ENCODE assay signal across 1 cellular context in the genomic region with DNA sequence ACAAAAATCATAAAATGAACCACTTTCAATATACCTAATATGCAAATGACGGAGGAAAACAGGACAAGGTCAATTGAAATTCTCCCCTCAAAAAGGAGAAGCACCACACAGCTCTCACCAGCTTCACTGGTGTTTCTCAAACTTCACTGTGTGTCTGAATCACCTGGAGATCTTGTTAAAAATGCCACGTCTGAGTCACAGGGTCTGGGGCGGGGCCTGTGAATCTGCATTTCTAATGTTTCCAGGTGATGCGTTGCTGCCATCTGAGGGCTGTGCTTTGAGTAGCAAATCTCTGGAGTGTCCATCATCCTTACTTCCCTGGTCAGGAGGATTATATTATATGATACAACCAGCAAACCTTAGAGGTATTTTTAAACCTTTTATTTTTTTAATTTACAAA.
TF ChIP-seq lines count a peak whose summit lies in the region.

No MANE protein-coding gene starts in this region.

TF ChIP-seq in K562, 482 proteins besides CTCF, POLR2A, EP300 and RAD21 (continued from another document):
- TF ChIP-seq, protein P1, sequence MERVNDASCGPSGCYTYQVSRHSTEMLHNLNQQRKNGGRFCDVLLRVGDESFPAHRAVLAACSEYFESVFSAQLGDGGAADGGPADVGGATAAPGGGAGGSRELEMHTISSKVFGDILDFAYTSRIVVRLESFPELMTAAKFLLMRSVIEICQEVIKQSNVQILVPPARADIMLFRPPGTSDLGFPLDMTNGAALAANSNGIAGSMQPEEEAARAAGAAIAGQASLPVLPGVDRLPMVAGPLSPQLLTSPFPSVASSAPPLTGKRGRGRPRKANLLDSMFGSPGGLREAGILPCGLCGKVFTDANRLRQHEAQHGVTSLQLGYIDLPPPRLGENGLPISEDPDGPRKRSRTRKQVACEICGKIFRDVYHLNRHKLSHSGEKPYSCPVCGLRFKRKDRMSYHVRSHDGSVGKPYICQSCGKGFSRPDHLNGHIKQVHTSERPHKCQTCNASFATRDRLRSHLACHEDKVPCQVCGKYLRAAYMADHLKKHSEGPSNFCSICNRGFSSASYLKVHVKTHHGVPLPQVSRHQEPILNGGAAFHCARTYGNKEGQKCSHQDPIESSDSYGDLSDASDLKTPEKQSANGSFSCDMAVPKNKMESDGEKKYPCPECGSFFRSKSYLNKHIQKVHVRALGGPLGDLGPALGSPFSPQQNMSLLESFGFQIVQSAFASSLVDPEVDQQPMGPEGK (CRISPR knock-in tag; IDR thresholded peaks at IDR 0.05; ENCODE audit: borderline replicate concordance): no peak
